14 cellular contexts compared by ENCODE assay signal in the genomic region with DNA sequence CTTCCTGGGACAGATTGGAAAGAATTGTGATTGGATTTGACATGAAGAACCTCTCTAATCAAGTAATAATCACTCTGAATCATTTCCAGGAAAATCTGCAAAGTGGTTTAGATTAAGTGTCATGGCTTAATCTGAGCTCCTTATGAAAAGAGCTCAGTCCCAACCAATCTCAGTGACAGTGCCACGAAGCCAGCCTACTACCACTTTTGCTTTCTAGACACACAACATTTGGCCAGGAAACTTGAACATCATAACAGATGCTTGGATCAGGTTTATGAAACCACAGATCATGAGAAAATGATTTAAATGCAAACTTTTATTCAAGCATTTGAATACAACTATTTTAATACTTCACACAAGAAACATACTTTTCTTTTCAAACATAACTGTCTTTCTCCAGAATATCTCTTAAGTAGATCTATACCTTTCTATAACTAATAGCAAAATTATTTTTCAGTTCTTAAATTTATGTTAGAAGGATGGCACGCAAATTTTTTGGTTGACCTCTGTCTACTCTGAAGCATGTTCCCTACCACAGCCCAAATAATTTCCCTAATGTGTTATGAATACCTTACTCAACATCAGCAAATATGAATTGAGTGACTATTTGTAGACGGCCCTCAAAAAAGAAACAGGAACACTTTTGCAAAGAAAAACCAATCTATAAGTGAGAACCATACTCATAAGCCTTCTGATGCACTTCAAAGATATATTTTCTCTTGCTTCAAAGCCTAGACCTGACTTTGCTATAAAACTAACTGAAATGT.
"Had no signal": no experiment of that assay in that cellular context is flagged by ENCODE, and none has a peak within 500 bp of the region (broad histone marks: within the 10 kb centered on the region; RNA-seq: fewer than 3 reads in every experiment).

No MANE protein-coding gene starts in this region.

- ATAC-seq: activated CD4-positive, alpha-beta T cell treated with anti-CD3 and anti-CD28 coated beads for 36 hours; activated CD8-positive, alpha-beta memory T cell treated with anti-CD3 and anti-CD28 coated beads, Interleukin-2, amount 10 ng/mL, durations not matched to agents 7 days and 5 days; left lobe of liver; naive thymus-derived CD4-positive, alpha-beta T cell; stimulated activated naive CD8-positive, alpha-beta T cell treated with anti-CD3 and anti-CD28 coated beads, Interleukin-15, Interleukin-2, amounts not matched to agents 100 U/mL and 50 U/mL, for 24 hours had no signal

- DNase-seq: activated CD4-positive, alpha-beta memory T cell treated with anti-CD3 and anti-CD28 coated beads for 36 hours; activated CD4-positive, alpha-beta T cell treated with anti-CD3 and anti-CD28 coated beads for 36 hours; activated CD8-positive, alpha-beta memory T cell treated with anti-CD3 and anti-CD28 coated beads, Interleukin-2, amount 10 ng/mL, durations not matched to agents 7 days and 5 days; activated naive CD4-positive, alpha-beta T cell treated with anti-CD3 and anti-CD28 coated beads, Interleukin-2, amount 10 ng/mL, durations not matched to agents 7 days and 5 days; activated T-cell treated with anti-CD3 and anti-CD28 coated beads, Interleukin-2, amount 50 U/mL, for 1 hour; hippocampal formation; naive thymus-derived CD4-positive, alpha-beta T cell; stimulated activated naive CD8-positive, alpha-beta T cell treated with anti-CD3 and anti-CD28 coated beads, Interleukin-15, Interleukin-2, amounts not matched to agents 100 U/mL and 50 U/mL, for 24 hours; T-helper 1 cell; transverse colon had no signal

- H3K27me3 ChIP-seq: ascending aorta, cardiac muscle cell, transverse colon had no signal

- H3K9ac ChIP-seq: parathyroid adenoma had no signal

- H3K4me3 ChIP-seq: ascending aorta, cardiac muscle cell, transverse colon had no signal

- H3K4me1 ChIP-seq: ascending aorta, parathyroid adenoma, transverse colon had no signal

- H3K9me3 ChIP-seq: ascending aorta, transverse colon had no signal

- H3K36me3 ChIP-seq: ascending aorta, cardiac muscle cell, transverse colon had no signal

- H3K27ac ChIP-seq: ascending aorta, cardiac muscle cell, parathyroid adenoma, transverse colon had no signal

- H3K79me2 ChIP-seq: parathyroid adenoma had no signal

- H2AFZ ChIP-seq: parathyroid adenoma had no signal
